In genomic region chr17:28760987-28761562, GRCh38 we compare ENCODE assay signal across 8 cellular contexts. TPM values are rescaled to one million over a fixed set of nuclear protein-coding genes. Genes with fewer than 3 reads are reported as not detected.
A peak's percentile ranks its signal among the peaks of the same experiment; 100 is the strongest.
DNase-seq lines count a peak whose midpoint lies in the region; ATAC-seq, FAIRE-seq and TF ChIP-seq lines count a peak whose summit lies in the region.

No MANE protein-coding gene starts in this region.

- ATAC-seq in RWPE2 (ENCODE audit: low read depth) (peak; percentile 47; the same call in 2 of the 3 replicates), sciatic nerve (peak; percentile 40), HG03196 (IDR thresholded peaks at IDR 0.05; ENCODE audit: unreplicated experiment) (no peak)

- TF ChIP-seq CTCF in RWPE2 (IDR thresholded peaks at IDR 0.05; ENCODE audit: poor library complexity, severe bottlenecking), result no peak

- TF ChIP-seq POLR2A in H54 (IDR thresholded peaks at IDR 0.05; ENCODE audit: low read depth, low read length), result no peak

- peaks cover 68% of the 10 kb centered on the region for H3K36me3 ChIP-seq in RWPE2 (ENCODE audit: low read depth)

- H3K4me3 ChIP-seq in RWPE2 (ENCODE audit: severe bottlenecking), result no peak overlapping the region

- no peaks in the 10 kb centered on the region for H3K4me1 ChIP-seq in RWPE2 (ENCODE audit: insufficient read depth, poor library complexity, severe bottlenecking)

- intact Hi-C loops in sciatic nerve (cut with DNase I), result loop anchor here (5.0 kb wide), 1 partner anchor 146 kb away; no protein-coding TSS in a partner anchor

- FAIRE-seq in H54 (lab: Jason Lieb, UNC), result no peak

- peak overlapping the region; percentile 17 for H3K27ac ChIP-seq in RWPE2 (ENCODE audit: poor library complexity, severe bottlenecking)

- H3K9me3 ChIP-seq in RWPE2 (ENCODE audit: severe bottlenecking), result no peaks in the 10 kb centered on the region

- DNase-seq in HUDEP-2 (lab: John Stamatoyannopoulos, UW; ENCODE audit: unreplicated experiment in 76 of 76), result peak in 42 of 76 experiments; percentile 7 to 59 (median 32)
- no peak for DNase-seq in RWPE2 (ENCODE audit: low spot score)
- peak; percentile 27 for DNase-seq in glomerular visceral epithelial cell (ENCODE audit: extremely low spot score)
- DNase-seq in sciatic nerve (ENCODE audit: low spot score), result peak; percentile 69
- DNase-seq in GOT3 (lab: John Stamatoyannopoulos, UW), result no peak
- no peak for DNase-seq in middle frontal gyrus (ENCODE audit: extremely low spot score, low spot score)
- DNase-seq in H54 (ENCODE audit: insufficient read length, low spot score), result no peak

- H3K27me3 ChIP-seq in RWPE2 (ENCODE audit: insufficient read depth, poor library complexity, severe bottlenecking), result no peaks in the 10 kb centered on the region

RNA-seq across cellular contexts. Expression of gene TRAF4, which starts 17.3 kb away (rescaled TPM):
- total RNA-seq in sciatic nerve, result 39.2 TPM

RNA-seq across cellular contexts. Expression of gene NEK8, which starts 32.5 kb away (rescaled TPM):
- total RNA-seq in sciatic nerve, result 3.4 TPM

RNA-seq across cellular contexts. Expression of gene TLCD1, which starts 35.0 kb away (rescaled TPM):
- total RNA-seq in sciatic nerve, result 3.1 TPM

RNA-seq across cellular contexts. Expression of gene RPL23A, which starts 41.3 kb away (rescaled TPM):
- 1,089 TPM for total RNA-seq in sciatic nerve

RNA-seq across cellular contexts. Expression of gene RAB34, which starts 43.4 kb away (rescaled TPM):
- total RNA-seq in sciatic nerve, result 81.3 TPM

Comparison
In these comparisons a context has a peak if more than half of its experiments do, and no peak if none do; other contexts are left out.
1. DNase-seq: peak in HUDEP-2 (42 of 76), glomerular visceral epithelial cell (single experiment) and sciatic nerve (single experiment); none in RWPE2 (single experiment), GOT3 (single experiment), middle frontal gyrus (single experiment) and H54 (single experiment).